Comparison of ENCODE assay signal across 29 cellular contexts in genomic region chr6:45154679-45155078, GRCh38.
"Had no signal": no experiment of that assay in that cellular context is flagged by ENCODE, and none has a peak within 500 bp of the region (broad histone marks: within the 10 kb centered on the region; RNA-seq: fewer than 3 reads in every experiment).

No MANE protein-coding gene starts in this region.

- H3K27ac Mint-ChIP-seq: activated CD4-positive, alpha-beta memory T cell treated with anti-CD3 and anti-CD28 coated beads for 36 hours; brain; naive B cell had no signal

- H3K36me3 Mint-ChIP-seq: brain, naive B cell had no signal

- H3K9me3 Mint-ChIP-seq: activated CD4-positive, alpha-beta memory T cell treated with anti-CD3 and anti-CD28 coated beads for 36 hours; brain; naive B cell had no signal

- H3K4me1 ChIP-seq: ascending aorta, colonic mucosa, gastrocnemius medialis, left ventricle myocardium inferior, prostate gland, tibial nerve had no signal

- FAIRE-seq: islet of Langerhans, TTC549 had no signal

- H3K4me3 ChIP-seq: ascending aorta, cardiac muscle cell, colonic mucosa, gastrocnemius medialis, left ventricle myocardium inferior, ovary, prostate gland, tibial nerve had no signal

- H3K9me3 ChIP-seq: ascending aorta, colonic mucosa, gastrocnemius medialis, left ventricle myocardium inferior, ovary, prostate gland, tibial nerve had no signal

- H3K27ac ChIP-seq: ascending aorta, cardiac muscle cell, colonic mucosa, gastrocnemius medialis, left ventricle myocardium inferior, ovary, prostate gland, tibial nerve, VCaP had no signal

- H3K36me3 ChIP-seq: ascending aorta, cardiac muscle cell, colonic mucosa, gastrocnemius medialis, left ventricle myocardium inferior, ovary, prostate gland, tibial nerve had no signal

- H3K27me3 ChIP-seq: ascending aorta, cardiac muscle cell, colonic mucosa, gastrocnemius medialis, ovary, tibial nerve had no signal

- DNase-seq: activated CD4-positive, alpha-beta memory T cell treated with anti-CD3 and anti-CD28 coated beads for 36 hours; activated CD4-positive, alpha-beta T cell treated with anti-CD3 and anti-CD28 coated beads for 48 hours; activated CD8-positive, alpha-beta memory T cell treated with anti-CD3 and anti-CD28 coated beads, Interleukin-2, amount 50 U/mL, for 4 hours; activated gamma-delta T cell; activated naive CD4-positive, alpha-beta T cell treated with anti-CD3 and anti-CD28 coated beads, Interleukin-2, amount 50 U/mL, for 16 hours; activated T-cell treated with anti-CD3 and anti-CD28 coated beads, Interleukin-2, amount 50 U/mL, for 1 hour; cerebellar nuclear complex; colonic mucosa; effector CD8-positive, alpha-beta T cell; erythroblast; gastrocnemius medialis; glutamatergic neuron; left ventricle myocardium inferior; mammary epithelial cell; naive B cell; ovary; retina; stimulated activated CD4-positive, alpha-beta T cell treated with anti-CD3 and anti-CD28 coated beads, Interleukin-15, amount 100 ng/mL, for 24 hours; stimulated activated CD4-positive, alpha-beta T cell treated with anti-CD3 and anti-CD28 coated beads, Interleukin-2, amount 100 ng/mL, for 24 hours; stimulated activated naive CD4-positive, alpha-beta T cell treated with Interleukin-2 at 50 U/mL for 16 hours; T-helper 1 cell had no signal

- H3K27me3 Mint-ChIP-seq: activated CD4-positive, alpha-beta memory T cell treated with anti-CD3 and anti-CD28 coated beads for 36 hours; brain; naive B cell had no signal

- H3K4me3 Mint-ChIP-seq: activated CD4-positive, alpha-beta memory T cell treated with anti-CD3 and anti-CD28 coated beads for 36 hours; brain; naive B cell had no signal

- H3K4me1 Mint-ChIP-seq: brain had no signal

- ATAC-seq: gastrocnemius medialis had no signal
